Comparison of ENCODE assay signal across 1 cellular context in genomic region chr16:49341706-49342105, GRCh38.
TF ChIP-seq lines count a peak whose summit lies in the region.

No MANE protein-coding gene starts in this region.

TF ChIP-seq in H1, 55 proteins besides CTCF, POLR2A, EP300 and RAD21:
- no peak for TF ChIP-seq E2F6 (IDR thresholded peaks at IDR 0.05)
- TF ChIP-seq SRF (IDR thresholded peaks at IDR 0.05; ENCODE audit: low read depth, low read length) = no peak
- TF ChIP-seq BCL11A (IDR thresholded peaks at IDR 0.05; ENCODE audit: low read depth in 2 of 2, low read length in 2 of 2) = no peak
- no peak for TF ChIP-seq PHF8 (conservative IDR thresholded peaks at IDR 0.05; ENCODE audit: low read depth, low read length)
- TF ChIP-seq CHD2 (IDR thresholded peaks at IDR 0.05; ENCODE audit: low read length) = no peak
- no peak for TF ChIP-seq POU5F1 (IDR thresholded peaks at IDR 0.05; ENCODE audit: low read depth, low read length)
- no peak for TF ChIP-seq TCF12 (IDR thresholded peaks at IDR 0.05; ENCODE audit: low read depth, low read length)
- TF ChIP-seq MAFK (IDR thresholded peaks at IDR 0.05; ENCODE audit: low read depth, low read length) = no peak
- no peak for TF ChIP-seq KDM4A (IDR thresholded peaks at IDR 0.05; ENCODE audit: low read depth, low read length, severe bottlenecking)
- no peak for TF ChIP-seq NRF1 (IDR thresholded peaks at IDR 0.05; ENCODE audit: low read depth, low read length)
- no peak for TF ChIP-seq RNF2 (IDR thresholded peaks at IDR 0.05; ENCODE audit: borderline replicate concordance, low read depth, low read length, missing control alignments, poor library complexity, severe bottlenecking)
TF ChIP-seq in H1: peak in this region for 0.
